In the genomic region with DNA sequence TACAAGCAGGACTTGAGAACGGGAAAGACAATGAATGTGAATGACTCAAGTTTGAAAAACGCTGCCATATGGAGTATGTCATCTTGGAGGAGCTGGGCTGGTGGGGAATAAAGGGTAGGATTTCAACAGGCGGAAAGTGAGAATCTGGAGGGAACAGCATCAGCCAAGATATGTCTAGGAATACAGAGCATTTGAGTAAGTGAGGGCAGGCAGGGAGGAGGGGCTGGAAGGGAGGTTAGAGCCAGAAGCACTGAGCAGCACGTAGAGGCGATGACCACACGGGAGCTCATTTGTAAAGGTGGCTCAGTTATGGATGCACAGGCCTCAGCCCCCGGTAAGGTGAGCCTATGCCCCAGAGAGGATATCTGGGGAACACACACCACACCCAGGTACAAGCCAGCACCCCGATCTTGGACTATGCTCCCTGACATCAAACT, we compare ENCODE assay signal across 12 cellular contexts.
DNase-seq lines count a peak whose midpoint lies in the region; ATAC-seq and TF ChIP-seq lines count a peak whose summit lies in the region.
"Had no signal": no experiment of that assay in that cellular context is flagged by ENCODE, and none has a peak within 500 bp of the region (broad histone marks: within the 10 kb centered on the region; RNA-seq: fewer than 3 reads in every experiment).

No MANE protein-coding gene starts in this region.

- H3K4me3 ChIP-seq in HEK293 (ENCODE audit: low read depth, low read length) = no peak overlapping the region
- no peak overlapping the region for H3K4me3 ChIP-seq in right cardiac atrium (ENCODE audit: low read length)
- no peak overlapping the region for H3K4me3 ChIP-seq in upper lobe of left lung
- H3K4me3 ChIP-seq: colonic mucosa, skin epidermis had no signal

- no peaks in the 10 kb centered on the region for H3K27me3 Mint-ChIP-seq in activated T-helper 2 cell treated with anti-CD3 and anti-CD28 coated beads, Interferon-gamma antibody, Interleukin-2, Interleukin-4, amounts not matched to agents 10 μg/mL and 5 μg/mL and 100 μg/mL, durations not matched to agents 14 hours and 24 hours and 36 hours (ENCODE audit: low read depth)
- H3K27me3 Mint-ChIP-seq: activated CD4-positive, alpha-beta T cell treated with anti-CD3 and anti-CD28 coated beads for 36 hours; IgD-negative memory B cell had no signal

- POLR2A ChIA-PET in HEK293 (lab: Yijun Ruan, JAX) = no interaction called here

- whole genome bisulfite sequencing in right cardiac atrium = 70% methylated on average over 8 of the region's 8 CpGs
- 84 to 85% methylated on average over 8 of the region's 8 CpGs for WGBS in upper lobe of left lung, 2 donors

- CTCF ChIA-PET in HEK293 (lab: Yijun Ruan, JAX) = interaction anchor here (1.3 to 3.3 kb wide), 2 partner anchors 13 to 143 kb away, joined by 3 to 8 read pairs; no protein-coding TSS in a partner anchor

- H3K27ac ChIP-seq in HEK293 (ENCODE audit: extremely low read depth, low read depth, low read length) = no peak overlapping the region
- H3K27ac ChIP-seq in right cardiac atrium (ENCODE audit: low read length) = no peak overlapping the region
- H3K27ac ChIP-seq in upper lobe of left lung = no peak overlapping the region
- H3K27ac ChIP-seq: colonic mucosa, skin epidermis had no signal

- H3K27me3 ChIP-seq in right cardiac atrium (ENCODE audit: control insufficient read depth, insufficient read depth) = no peaks in the 10 kb centered on the region
- H3K27me3 ChIP-seq in upper lobe of left lung = no peaks in the 10 kb centered on the region
- H3K27me3 ChIP-seq: colonic mucosa had no signal

- intact Hi-C loops in activated T-helper 2 cell treated with anti-CD3 and anti-CD28 coated beads, Interferon-gamma antibody, Interleukin-2, Interleukin-4, amounts not matched to agents 10 μg/mL and 5 μg/mL and 100 μg/mL, durations not matched to agents 14 hours and 24 hours and 36 hours (cut with micrococcal nuclease) = no loop called here
- intact Hi-C loops in right cardiac atrium (cut with DNase I) = no loop called here

- peaks cover 58% of the 10 kb centered on the region for H3K36me3 Mint-ChIP-seq in activated T-helper 2 cell treated with anti-CD3 and anti-CD28 coated beads, Interferon-gamma antibody, Interleukin-2, Interleukin-4, amounts not matched to agents 10 μg/mL and 5 μg/mL and 100 μg/mL, durations not matched to agents 14 hours and 24 hours and 36 hours (ENCODE audit: low read depth)

- peak; percentile 66 to 76 for ATAC-seq in right cardiac atrium
- ATAC-seq in upper lobe of left lung (ENCODE audit: low FRiP score in 2 of 2) = peak; percentile 43 to 78
- ATAC-seq in HG03460 (IDR thresholded peaks at IDR 0.05; ENCODE audit: unreplicated experiment) = no peak
- ATAC-seq: activated CD4-positive, alpha-beta T cell treated with anti-CD3 and anti-CD28 coated beads for 36 hours had no signal

- H3K4me1 ChIP-seq in HEK293 (ENCODE audit: control insufficient read depth, insufficient read depth, low read length) = peaks cover 6% of the 10 kb centered on the region; the same call in 1 of the 2 replicates
- H3K4me1 ChIP-seq in right cardiac atrium (ENCODE audit: control insufficient read depth, insufficient read depth, low read length) = no peaks in the 10 kb centered on the region
- H3K4me1 ChIP-seq in upper lobe of left lung = peaks cover 0 to 7% (median 4%) of the 10 kb centered on the region in 4 donors
- H3K4me1 ChIP-seq: colonic mucosa had no signal

- no peaks in the 10 kb centered on the region for H3K9me3 Mint-ChIP-seq in activated T-helper 2 cell treated with anti-CD3 and anti-CD28 coated beads, Interferon-gamma antibody, Interleukin-2, Interleukin-4, amounts not matched to agents 10 μg/mL and 5 μg/mL and 100 μg/mL, durations not matched to agents 14 hours and 24 hours and 36 hours
- H3K9me3 Mint-ChIP-seq: IgD-negative memory B cell had no signal

- TF ChIP-seq CTCF in HEK293 (tag by site-specific recombination; IDR thresholded peaks at IDR 0.05) (no peak), upper lobe of left lung (IDR thresholded peaks at IDR 0.05) (no peak)

- no peak for TF ChIP-seq EP300 in upper lobe of left lung (IDR thresholded peaks at IDR 0.05)

- peak overlapping the region; percentile 19 for H3K27ac Mint-ChIP-seq in activated T-helper 2 cell treated with anti-CD3 and anti-CD28 coated beads, Interferon-gamma antibody, Interleukin-2, Interleukin-4, amounts not matched to agents 10 μg/mL and 5 μg/mL and 100 μg/mL, durations not matched to agents 14 hours and 24 hours and 36 hours
- H3K27ac Mint-ChIP-seq: activated CD4-positive, alpha-beta T cell treated with anti-CD3 and anti-CD28 coated beads for 36 hours; IgD-negative memory B cell had no signal

- H3K4me1 Mint-ChIP-seq in activated T-helper 2 cell treated with anti-CD3 and anti-CD28 coated beads, Interferon-gamma antibody, Interleukin-2, Interleukin-4, amounts not matched to agents 10 μg/mL and 5 μg/mL and 100 μg/mL, durations not matched to agents 14 hours and 24 hours and 36 hours (ENCODE audit: low read depth) = no peaks in the 10 kb centered on the region
- H3K4me1 Mint-ChIP-seq: activated CD4-positive, alpha-beta T cell treated with anti-CD3 and anti-CD28 coated beads for 36 hours; IgD-negative memory B cell had no signal

- H3K36me3 ChIP-seq in HEK293 (ENCODE audit: control insufficient read depth in 2 of 2, insufficient read depth in 1 of 2, low read length in 2 of 2) (peaks cover 0 to 61% of the 10 kb centered on the region in 2 experiments), upper lobe of left lung (peaks cover 27 to 66% (median 45%) of the 10 kb centered on the region in 4 donors)

- H3K4me3 Mint-ChIP-seq in activated T-helper 2 cell treated with anti-CD3 and anti-CD28 coated beads, Interferon-gamma antibody, Interleukin-2, Interleukin-4, amounts not matched to agents 10 μg/mL and 5 μg/mL and 100 μg/mL, durations not matched to agents 14 hours and 24 hours and 36 hours (ENCODE audit: low read depth) = no peak overlapping the region
- H3K4me3 Mint-ChIP-seq: activated CD4-positive, alpha-beta T cell treated with anti-CD3 and anti-CD28 coated beads for 36 hours had no signal

- H3K9me3 ChIP-seq in HEK293 (ENCODE audit: control insufficient read depth, insufficient read depth, low read depth, low read length) (no peaks in the 10 kb centered on the region), right cardiac atrium (ENCODE audit: control insufficient read depth, low read length) (no peaks in the 10 kb centered on the region), upper lobe of left lung (no peaks in the 10 kb centered on the region)
- H3K9me3 ChIP-seq: colonic mucosa had no signal

- DNase-seq in activated T-helper 2 cell treated with anti-CD3 and anti-CD28 coated beads, Interferon-gamma antibody, Interleukin-2, Interleukin-4, amounts not matched to agents 10 μg/mL and 5 μg/mL and 100 μg/mL, durations not matched to agents 14 hours and 24 hours and 36 hours (ENCODE audit: low spot score) = no peak
- peak in 2 of 3 donors; percentile 35 to 71 for DNase-seq in right cardiac atrium
- no peak for DNase-seq in upper lobe of left lung
- DNase-seq in SKM-1 (lab: John Stamatoyannopoulos, UW; ENCODE audit: unreplicated experiment) = no peak
- no peak for DNase-seq in cerebellar cortex (ENCODE audit: low spot score)
- DNase-seq: activated CD4-positive, alpha-beta T cell treated with anti-CD3 and anti-CD28 coated beads for 36 hours; midbrain had no signal

- no peak for TF ChIP-seq POLR2A in upper lobe of left lung (IDR thresholded peaks at IDR 0.05)

TF ChIP-seq in HEK293, 187 proteins besides CTCF, POLR2A, EP300 and RAD21:
- TF ChIP-seq ZNF747 (tag by site-specific recombination; IDR thresholded peaks at IDR 0.05) (no peak), ZNF600 (tag by site-specific recombination; IDR thresholded peaks at IDR 0.05) (0 out of 2 replicates have a peak, but pooled peaks have one; percentile 16)

Comparison
In these comparisons a context has a peak if more than half of its experiments do, and no peak if none do; other contexts are left out.
1. DNase-seq: peak in right cardiac atrium (2 of 3); none in activated T-helper 2 cell treated with anti-CD3 and anti-CD28 coated beads, Interferon-gamma antibody, Interleukin-2, Interleukin-4, amounts not matched to agents 10 μg/mL and 5 μg/mL and 100 μg/mL, durations not matched to agents 14 hours and 24 hours and 36 hours (single experiment), upper lobe of left lung (0 of 2), SKM-1 (single experiment) and cerebellar cortex (single experiment).